Comparison of ENCODE assay signal across 8 cellular contexts in genomic region chr15:80416702-80417101, GRCh38. TPM values are rescaled to one million over a fixed set of nuclear protein-coding genes. Genes with fewer than 3 reads are reported as not detected.
"Had no signal": no experiment of that assay in that cellular context is flagged by ENCODE, and none has a peak within 500 bp of the region (broad histone marks: within the 10 kb centered on the region; RNA-seq: fewer than 3 reads in every experiment).

No MANE protein-coding gene starts in this region.

- H3K27ac Mint-ChIP-seq: GM23338, H9 had no signal

- H3K4me3 ChIP-seq: GM23338 had no signal

- H3K4me3 Mint-ChIP-seq: GM23338, H9 had no signal

- H3K9me3 Mint-ChIP-seq: GM23338 had no signal

- H3K4me2 ChIP-seq: GM23338 had no signal

- DNase-seq: H9, HCEC 1CT, IMR-90 had no signal

- H2AFZ ChIP-seq: GM23338 had no signal

- FAIRE-seq: H1, H54, HTR-8/SVneo had no signal

RNA-seq across cellular contexts. Expression of gene ARNT2, which starts 12.5 kb away (rescaled TPM):
- total RNA-seq: HT-29 had no signal
